ENCODE assay signal across 8 cellular contexts in the genomic region with DNA sequence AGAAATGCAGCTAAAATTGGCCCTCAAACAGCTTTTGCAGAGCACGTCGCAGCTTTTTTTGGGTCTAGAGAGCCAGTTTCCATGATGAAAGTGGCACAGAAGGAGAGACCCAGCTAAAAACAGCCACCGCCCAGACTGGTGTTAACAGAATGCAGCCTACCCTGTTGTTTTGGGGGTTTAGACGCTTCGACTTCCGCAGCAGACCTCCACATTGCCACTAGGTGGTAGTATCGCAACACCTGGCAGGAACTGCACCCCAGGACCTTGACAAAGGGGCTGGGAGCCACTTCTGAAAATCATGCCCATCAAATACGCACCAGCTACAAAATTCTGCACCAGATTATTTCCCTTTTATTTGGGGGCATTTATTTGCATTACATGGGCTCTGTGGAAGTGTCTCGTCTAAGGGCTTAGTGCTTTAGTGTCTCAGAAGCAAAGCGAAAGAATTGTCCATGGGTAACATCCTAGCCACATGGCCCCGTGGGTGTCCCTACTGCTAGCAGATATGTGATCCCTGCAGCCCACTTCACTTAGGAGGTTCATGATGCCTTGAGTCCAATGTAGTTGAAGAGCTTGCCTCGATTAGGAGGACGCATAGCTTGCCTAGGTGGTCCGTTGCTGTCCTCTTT.
DNase-seq lines count a peak whose midpoint lies in the region; ATAC-seq and TF ChIP-seq lines count a peak whose summit lies in the region.

No MANE protein-coding gene starts in this region.

- peak; percentile 55 for ATAC-seq in stimulated activated naive CD8-positive, alpha-beta T cell treated with anti-CD3 and anti-CD28 coated beads, Interleukin-15, amount 100 ng/mL, for 72 hours
- ATAC-seq in HG02973 (IDR thresholded peaks at IDR 0.05; ENCODE audit: unreplicated experiment), result no peak

- H3K27me3 Mint-ChIP-seq in stimulated activated naive CD8-positive, alpha-beta T cell treated with anti-CD3 and anti-CD28 coated beads, Interleukin-15, amount 100 ng/mL, for 72 hours, result peaks cover 38% of the 10 kb centered on the region

- H3K9me3 Mint-ChIP-seq in stimulated activated naive CD8-positive, alpha-beta T cell treated with anti-CD3 and anti-CD28 coated beads, Interleukin-15, amount 100 ng/mL, for 72 hours, result no peaks in the 10 kb centered on the region

- peak; percentile 37 for DNase-seq in AG20443 (ENCODE audit: low spot score)
- DNase-seq in NAMALWA (ENCODE audit: low spot score), result peak; percentile 82
- DNase-seq in anterior cingulate cortex (lab: John Stamatoyannopoulos, UW), result peak in 53 of 58 donors; percentile 2 to 84 (median 38)
- DNase-seq in iPS DF 4.7 (ENCODE audit: extremely low read depth, low spot score), result peak; percentile 72
- DNase-seq in stimulated activated naive CD8-positive, alpha-beta T cell treated with anti-CD3 and anti-CD28 coated beads, Interleukin-15, amount 100 ng/mL, for 72 hours, result peak; percentile 16 to 28
- no peak for DNase-seq in NCI-H2081 treated with DMSO at 0.1 percent for 48 hours (lab: John Stamatoyannopoulos, UW)

- peak; percentile 85 for TF ChIP-seq CTCF in GM12875 (IDR thresholded peaks at IDR 0.05; ENCODE audit: borderline replicate concordance, insufficient read depth, low read depth, low read length)

- no peaks in the 10 kb centered on the region for H3K4me1 Mint-ChIP-seq in stimulated activated naive CD8-positive, alpha-beta T cell treated with anti-CD3 and anti-CD28 coated beads, Interleukin-15, amount 100 ng/mL, for 72 hours

- H3K4me3 Mint-ChIP-seq in stimulated activated naive CD8-positive, alpha-beta T cell treated with anti-CD3 and anti-CD28 coated beads, Interleukin-15, amount 100 ng/mL, for 72 hours, result no peak overlapping the region

- no peak overlapping the region for H3K4me3 ChIP-seq in GM12875 (ENCODE audit: low read depth, low read length)

- no peak overlapping the region for H3K27ac Mint-ChIP-seq in stimulated activated naive CD8-positive, alpha-beta T cell treated with anti-CD3 and anti-CD28 coated beads, Interleukin-15, amount 100 ng/mL, for 72 hours
